ENCODE assay signal across 8 cellular contexts in the genomic region with DNA sequence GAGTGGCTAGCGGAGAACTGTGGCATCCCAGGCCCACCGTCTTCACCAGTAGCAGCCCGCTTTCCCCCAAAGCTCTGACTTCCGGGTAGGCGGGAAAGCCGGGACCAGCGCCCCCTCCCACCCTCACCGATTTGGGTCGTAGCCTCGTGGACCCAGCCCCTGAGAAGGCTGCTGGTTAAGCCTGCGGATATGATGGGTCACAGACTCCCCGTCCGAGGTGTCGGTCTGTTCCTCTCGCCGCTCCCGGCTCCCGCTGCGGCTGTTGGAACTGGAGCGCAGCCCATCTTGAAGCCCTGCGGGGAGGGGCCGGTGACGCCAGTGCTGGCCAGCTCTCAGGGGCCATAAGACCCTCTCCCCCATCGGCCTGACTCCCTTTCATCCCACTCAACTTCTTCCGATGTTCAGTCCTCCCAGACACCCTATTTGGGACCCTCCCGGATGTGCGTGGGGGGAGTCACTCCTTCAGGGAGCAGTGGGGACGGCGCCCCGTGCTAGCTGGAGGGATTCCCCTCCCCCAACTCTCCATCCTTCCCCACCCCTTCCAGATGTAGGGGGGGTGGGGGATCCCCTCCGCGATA. TPM values are rescaled to one million over a fixed set of nuclear protein-coding genes. Genes with fewer than 3 reads are reported as not detected.
A peak's percentile ranks its signal among the peaks of the same experiment; 100 is the strongest.
DNase-seq lines count a peak whose midpoint lies in the region; ATAC-seq, FAIRE-seq and TF ChIP-seq lines count a peak whose summit lies in the region.

No MANE protein-coding gene starts in this region.

- DNase-seq in ELF-1 (ENCODE audit: low read depth, low spot score), result peak; percentile 72
- no peak for DNase-seq in activated naive CD8-positive, alpha-beta T cell treated with anti-CD3 and anti-CD28 coated beads, Interleukin-2, amount 10 ng/mL, durations not matched to agents 7 days and 5 days
- peak; percentile 59 to 75 for DNase-seq in cardiac muscle cell (ENCODE audit: low read depth in 1 of 2, low spot score in 1 of 2)
- DNase-seq in osteoblast (ENCODE audit: insufficient read length, low spot score, missing footprints), result peak; percentile 90
- DNase-seq in HTR-8/SVneo (ENCODE audit: insufficient read length, low spot score), result no peak

- H3K36me3 Mint-ChIP-seq in activated naive CD8-positive, alpha-beta T cell treated with anti-CD3 and anti-CD28 coated beads, Interleukin-2, amount 10 ng/mL, durations not matched to agents 7 days and 5 days, result peaks cover 22% of the 10 kb centered on the region

- H3K4me1 ChIP-seq in HUES6 (ENCODE audit: control insufficient read depth, insufficient read depth, low read length) (peaks cover 5% of the 10 kb centered on the region; the same call in 1 of the 2 replicates), cardiac muscle cell (ENCODE audit: low read depth) (peaks cover 13% of the 10 kb centered on the region), osteoblast (ENCODE audit: insufficient read depth, low read length) (peaks cover 18% of the 10 kb centered on the region)

- H2AFZ ChIP-seq in osteoblast (ENCODE audit: low read length), result peak overlapping the region; percentile 94

- no peak for FAIRE-seq in HTR-8/SVneo (lab: Jason Lieb, UNC)

- no peak for TF ChIP-seq CTCF in cardiac muscle cell (IDR thresholded peaks at IDR 0.05; ENCODE audit: low read depth, low read length)
- no peak for TF ChIP-seq CTCF in osteoblast (IDR thresholded peaks at IDR 0.05; ENCODE audit: extremely low read depth, low read depth, low read length)

- peak overlapping the region; percentile 95 for H3K4me3 Mint-ChIP-seq in activated naive CD8-positive, alpha-beta T cell treated with anti-CD3 and anti-CD28 coated beads, Interleukin-2, amount 10 ng/mL, durations not matched to agents 7 days and 5 days

- H3K9me3 Mint-ChIP-seq in activated naive CD8-positive, alpha-beta T cell treated with anti-CD3 and anti-CD28 coated beads, Interleukin-2, amount 10 ng/mL, durations not matched to agents 7 days and 5 days, result no peaks in the 10 kb centered on the region

- H3K27me3 Mint-ChIP-seq in activated naive CD8-positive, alpha-beta T cell treated with anti-CD3 and anti-CD28 coated beads, Interleukin-2, amount 10 ng/mL, durations not matched to agents 7 days and 5 days, result no peaks in the 10 kb centered on the region

- peak overlapping the region; percentile 91 for H3K4me3 ChIP-seq in HUES6 (ENCODE audit: low read depth, low read length)
- H3K4me3 ChIP-seq in cardiac muscle cell, result peak overlapping the region; percentile 73
- H3K4me3 ChIP-seq in osteoblast (ENCODE audit: insufficient read depth, low read length), result peak overlapping the region; percentile 92

- H3K27ac ChIP-seq in HUES6 (ENCODE audit: low read depth, low read length) (peak overlapping the region; percentile 88), cardiac muscle cell (peak overlapping the region; percentile 87), osteoblast (ENCODE audit: low read depth, low read length) (peak overlapping the region; percentile 98)

- POLR2A ChIA-PET in activated naive CD8-positive, alpha-beta T cell treated with anti-CD3 and anti-CD28 coated beads, Interleukin-2, amount 10 ng/mL, durations not matched to agents 7 days and 5 days (lab: Charles Lee), result interaction anchor here (0.9 to 3.4 kb wide), 4 partner anchors 11 to 117 kb away, joined by 3 to 10 read pairs (median 5); partner anchors contain the start of genes ABCF1 and DHX16

- H3K36me3 ChIP-seq in HUES6 (ENCODE audit: control insufficient read depth, insufficient read depth, low read length) (peaks cover 39% of the 10 kb centered on the region), cardiac muscle cell (peaks cover 31% of the 10 kb centered on the region), osteoblast (ENCODE audit: insufficient read depth, low read length) (peaks cover 47% of the 10 kb centered on the region)

- peaks cover 27% of the 10 kb centered on the region for H3K4me1 Mint-ChIP-seq in activated naive CD8-positive, alpha-beta T cell treated with anti-CD3 and anti-CD28 coated beads, Interleukin-2, amount 10 ng/mL, durations not matched to agents 7 days and 5 days

- peak overlapping the region; percentile 94 for H3K4me2 ChIP-seq in osteoblast (ENCODE audit: insufficient read depth, low read length)

- peak overlapping the region; percentile 81 for H3K9ac ChIP-seq in HUES6 (ENCODE audit: low read length)

- H3K9me3 ChIP-seq in HUES6 (ENCODE audit: control insufficient read depth, insufficient read depth, low read depth, low read length) (no peaks in the 10 kb centered on the region), cardiac muscle cell (ENCODE audit: low read depth) (no peaks in the 10 kb centered on the region), osteoblast (ENCODE audit: low read depth, low read length) (no peaks in the 10 kb centered on the region)

- peak; percentile 0 for ATAC-seq in activated naive CD8-positive, alpha-beta T cell treated with anti-CD3 and anti-CD28 coated beads, Interleukin-2, amount 10 ng/mL, durations not matched to agents 7 days and 5 days (ENCODE audit: low read depth)
- ATAC-seq in esophagus mucosa (no peak), GM21367 (IDR thresholded peaks at IDR 0.05; ENCODE audit: unreplicated experiment) (no peak)

- H3K27me3 ChIP-seq in HUES6 (ENCODE audit: control insufficient read depth, insufficient read depth, low read length) (no peaks in the 10 kb centered on the region), cardiac muscle cell (no peaks in the 10 kb centered on the region), osteoblast (ENCODE audit: insufficient read depth, low read length) (no peaks in the 10 kb centered on the region)

- H3K27ac Mint-ChIP-seq in activated naive CD8-positive, alpha-beta T cell treated with anti-CD3 and anti-CD28 coated beads, Interleukin-2, amount 10 ng/mL, durations not matched to agents 7 days and 5 days, result peak overlapping the region; percentile 100

- H3K79me2 ChIP-seq in osteoblast (ENCODE audit: insufficient read depth, low read length), result peaks cover 61% of the 10 kb centered on the region

- H4K20me1 ChIP-seq in osteoblast (ENCODE audit: insufficient read depth, low read length), result peaks cover 11% of the 10 kb centered on the region

RNA-seq across cellular contexts. Expression of gene GNL1, which starts 0.8 kb away (rescaled TPM):
- 10 to 100 TPM; 84.3 to 88.6 TPM for total RNA-seq in activated naive CD8-positive, alpha-beta T cell treated with anti-CD3 and anti-CD28 coated beads, Interleukin-2, amount 10 ng/mL, durations not matched to agents 7 days and 5 days
- 12.4 and 16.1 TPM in 2 replicates for total RNA-seq in cardiac muscle cell
- 33.9 and 44.2 TPM in 2 replicates for polyA plus RNA-seq in cardiac muscle cell
- total RNA-seq in osteoblast, result 56.5 and 64.8 TPM in 2 replicates
- total RNA-seq in esophagus mucosa, result 32.5 TPM

RNA-seq across cellular contexts. Expression of gene PRR3, which starts 1.6 kb away (rescaled TPM):
- total RNA-seq in activated naive CD8-positive, alpha-beta T cell treated with anti-CD3 and anti-CD28 coated beads, Interleukin-2, amount 10 ng/mL, durations not matched to agents 7 days and 5 days, result 10 to 100 TPM; 19.9 to 22.5 TPM
- total RNA-seq in cardiac muscle cell, result 11.4 and 11.8 TPM in 2 replicates
- polyA plus RNA-seq in cardiac muscle cell, result 14.3 and 14.7 TPM in 2 replicates
- 6.8 and 7.2 TPM in 2 replicates for total RNA-seq in osteoblast
- 3.5 TPM for total RNA-seq in esophagus mucosa

RNA-seq across cellular contexts. Expression of gene ABCF1, which starts 15.7 kb away (rescaled TPM):
- 10 to 100 TPM; 67.5 to 70.4 TPM for total RNA-seq in activated naive CD8-positive, alpha-beta T cell treated with anti-CD3 and anti-CD28 coated beads, Interleukin-2, amount 10 ng/mL, durations not matched to agents 7 days and 5 days
- total RNA-seq in cardiac muscle cell (54.4 and 61.9 TPM in 2 replicates), osteoblast (37.3 and 37.4 TPM in 2 replicates), esophagus mucosa (27.1 TPM)
- polyA plus RNA-seq in cardiac muscle cell, result 52.5 and 54.6 TPM in 2 replicates

Comparison
In these comparisons a context has a peak if more than half of its experiments do, and no peak if none do; other contexts are left out.
1. DNase-seq: peak in ELF-1 (single experiment), cardiac muscle cell (2 of 2) and osteoblast (single experiment); none in activated naive CD8-positive, alpha-beta T cell treated with anti-CD3 and anti-CD28 coated beads, Interleukin-2, amount 10 ng/mL, durations not matched to agents 7 days and 5 days (single experiment) and HTR-8/SVneo (single experiment).
2. Peak in every context shown above with its lines, with median percentiles within 50 percentile points of each other: H3K27ac ChIP-seq and H3K4me3 ChIP-seq.